ENCODE assay signal across 20 cellular contexts in genomic region chr7:76315372-76315771, GRCh38. TPM values are rescaled to one million over a fixed set of nuclear protein-coding genes. Genes with fewer than 3 reads are reported as not detected.
DNase-seq lines count a peak whose midpoint lies in the region; ATAC-seq, FAIRE-seq and TF ChIP-seq lines count a peak whose summit lies in the region.
"Had no signal": no experiment of that assay in that cellular context is flagged by ENCODE, and none has a peak within 500 bp of the region (broad histone marks: within the 10 kb centered on the region; RNA-seq: fewer than 3 reads in every experiment).

No MANE protein-coding gene starts in this region.

- no peak overlapping the region for H3K4me2 ChIP-seq in mesenchymal stem cell (ENCODE audit: low read length, poor library complexity, severe bottlenecking)

- peaks cover 3% of the 10 kb centered on the region for H3K79me1 ChIP-seq in mesenchymal stem cell (replicated peaks; ENCODE audit: low read length, poor library complexity, severe bottlenecking)

- no peak overlapping the region for H3K14ac ChIP-seq in mesenchymal stem cell (ENCODE audit: low read length in 2 of 2)

- no peaks in the 10 kb centered on the region for H3K27me3 ChIP-seq in mesenchymal stem cell (ENCODE audit: control insufficient read depth in 1 of 2, insufficient read depth in 1 of 2, low read length in 2 of 2)
- H3K27me3 ChIP-seq: body of pancreas, gastroesophageal sphincter, pancreas had no signal

- H3K4me1 ChIP-seq in mesenchymal stem cell (ENCODE audit: control insufficient read depth, insufficient read depth, low read depth, low read length): peaks cover 13% of the 10 kb centered on the region

- FAIRE-seq in frontal cortex (lab: Jason Lieb, UNC): no peak
- FAIRE-seq: pancreas had no signal

- no peak overlapping the region for H4K8ac ChIP-seq in mesenchymal stem cell (ENCODE audit: low read length)

- H2BK12ac ChIP-seq in mesenchymal stem cell (ENCODE audit: low read length in 2 of 2): peak overlapping the region in 1 of 2 experiments; percentile 59

- H3K4me3 ChIP-seq in GM12864 (ENCODE audit: low read depth, low read length) (no peak overlapping the region), mesenchymal stem cell (ENCODE audit: insufficient read depth in 1 of 2, low read depth in 1 of 2, low read length in 2 of 2) (no peak overlapping the region)
- H3K4me3 ChIP-seq: body of pancreas, gastroesophageal sphincter, HAP-1, left ventricle myocardium inferior, pancreas had no signal

- POLR2A ChIA-PET in RWPE1 (lab: Yijun Ruan, JAX; ENCODE audit: low non-redundant PET): no interaction called here

- CTCF ChIA-PET in RWPE1 (lab: Yijun Ruan, JAX): interaction anchor here (0.9 to 3.0 kb wide), 3 partner anchors 24 to 137 kb away, joined by 3 to 29 read pairs (median 28); no protein-coding TSS in a partner anchor

- H3K27ac ChIP-seq in RWPE1 (peak overlapping the region; percentile 100), mesenchymal stem cell (ENCODE audit: low read length, poor library complexity, severe bottlenecking) (no peak overlapping the region)
- H3K27ac ChIP-seq: body of pancreas, gastroesophageal sphincter, left ventricle myocardium inferior, pancreas had no signal

- no peak overlapping the region for H2BK120ac ChIP-seq in mesenchymal stem cell (ENCODE audit: low read depth, low read length)

- ATAC-seq in HG02759 (IDR thresholded peaks at IDR 0.05; ENCODE audit: unreplicated experiment): no peak
- ATAC-seq: body of pancreas, gastroesophageal sphincter, pancreas had no signal

- peak overlapping the region; percentile 68 for H2AK5ac ChIP-seq in mesenchymal stem cell (ENCODE audit: low read length, severe bottlenecking)

- no peak overlapping the region for H3K23ac ChIP-seq in mesenchymal stem cell (ENCODE audit: low read length in 2 of 2)

- DNase-seq in COLO668 (lab: John Stamatoyannopoulos, UW; ENCODE audit: unreplicated experiment) (peak; percentile 11), GM12864 (ENCODE audit: low read depth) (no peak), RWPE1 (ENCODE audit: low spot score) (no peak), mesenchymal stem cell (no peak), frontal cortex (ENCODE audit: low spot score in 2 of 2) (no peak)
- no peak for DNase-seq in effector CD8-positive, alpha-beta T cell (lab: John Stamatoyannopoulos, UW)
- DNase-seq: activated CD4-positive, CD25-positive, alpha-beta regulatory T cell treated with anti-CD3 and anti-CD28 coated beads, Interleukin-2, amount 50 U/mL, for 72 hours; body of pancreas; COR-L47; cortex of kidney; left ventricle myocardium inferior; NCI-H1436; SHP77 treated with DMSO at 0.1 percent for 48 hours; stimulated activated CD4-positive, alpha-beta T cell treated with anti-CD3 and anti-CD28 coated beads, Interleukin-4, amount 100 ng/mL, for 1 hour; substantia nigra; T-helper 2 cell had no signal

- peak overlapping the region; percentile 86 for H2BK15ac ChIP-seq in mesenchymal stem cell (ENCODE audit: low read depth, poor library complexity, severe bottlenecking)

- H2BK5ac ChIP-seq in mesenchymal stem cell (ENCODE audit: low read depth, low read length, poor library complexity, severe bottlenecking): no peak overlapping the region

- 85% methylated on average over 5 of the region's 5 CpGs for WGBS in mesenchymal stem cell

- no peak overlapping the region for H2AFZ ChIP-seq in mesenchymal stem cell (ENCODE audit: low read depth, low read length)

- no peaks in the 10 kb centered on the region for H3K9me3 ChIP-seq in mesenchymal stem cell (ENCODE audit: control insufficient read depth, low read length)
- H3K9me3 ChIP-seq: body of pancreas, gastroesophageal sphincter, HAP-1, left ventricle myocardium inferior, pancreas had no signal

- H3K4ac ChIP-seq in mesenchymal stem cell (ENCODE audit: low read depth in 1 of 2, low read length in 2 of 2): no peak overlapping the region

- peaks cover 5 to 6% of the 10 kb centered on the region in 2 experiments for H3K36me3 ChIP-seq in mesenchymal stem cell (ENCODE audit: control insufficient read depth in 1 of 2, insufficient read depth in 2 of 2, low read depth in 1 of 2, low read length in 2 of 2)
- H3K36me3 ChIP-seq: gastroesophageal sphincter, HAP-1, left ventricle myocardium inferior, pancreas had no signal

- H3K9ac ChIP-seq in mesenchymal stem cell (ENCODE audit: low read length): no peak overlapping the region

- TF ChIP-seq CTCF in GM12864 (IDR thresholded peaks at IDR 0.05; ENCODE audit: low read depth, low read length, missing control alignments) (peak; percentile 24), RWPE1 (conservative IDR thresholded peaks at IDR 0.05; ENCODE audit: low read depth) (no peak)

- no peak overlapping the region for H3K18ac ChIP-seq in mesenchymal stem cell (ENCODE audit: low read depth in 1 of 2, low read length in 2 of 2)

- no peak overlapping the region for H4K91ac ChIP-seq in mesenchymal stem cell (ENCODE audit: low read length)

RNA-seq across cellular contexts. Expression of gene HSPB1, which starts 12.9 kb away (rescaled TPM):
- 794 TPM for polyA plus RNA-seq in mesenchymal stem cell (2013, experiment 1 of 2)
- 815 TPM for polyA plus RNA-seq in mesenchymal stem cell (2013, experiment 2 of 2)
- total RNA-seq in frontal cortex: 2.4 TPM

RNA-seq across cellular contexts. Expression of gene YWHAG, which starts 43.4 kb away (rescaled TPM):
- polyA plus RNA-seq in mesenchymal stem cell (2013, experiment 1 of 2): 106 TPM
- 107 TPM for polyA plus RNA-seq in mesenchymal stem cell (2013, experiment 2 of 2)
- 404 TPM for total RNA-seq in frontal cortex
